13 cellular contexts compared by ENCODE assay signal in genomic region chr18:3058328-3059191, GRCh38. TPM values are rescaled to one million over a fixed set of nuclear protein-coding genes. Genes with fewer than 3 reads are reported as not detected.
A peak's percentile ranks its signal among the peaks of the same experiment; 100 is the strongest.
DNase-seq lines count a peak whose midpoint lies in the region; ATAC-seq and TF ChIP-seq lines count a peak whose summit lies in the region.
"Had no signal": no experiment of that assay in that cellular context is flagged by ENCODE, and none has a peak within 500 bp of the region (broad histone marks: within the 10 kb centered on the region; RNA-seq: fewer than 3 reads in every experiment).

No MANE protein-coding gene starts in this region.

- H3K9me2 ChIP-seq in hepatocyte (replicated peaks; ENCODE audit: insufficient read depth): no peaks in the 10 kb centered on the region

- no peaks in the 10 kb centered on the region for H3K9me3 ChIP-seq in hepatocyte (ENCODE audit: low read depth)
- H3K9me3 ChIP-seq in suprapubic skin: no peaks in the 10 kb centered on the region
- H3K9me3 ChIP-seq: heart right ventricle had no signal

- H3K4me3 ChIP-seq in hepatocyte (no peak overlapping the region), suprapubic skin (no peak overlapping the region)
- H3K4me3 ChIP-seq: heart right ventricle had no signal

- no peak for TF ChIP-seq EP300 in suprapubic skin (IDR thresholded peaks at IDR 0.05)

- H3K79me2 ChIP-seq in hepatocyte: no peaks in the 10 kb centered on the region

- 67% methylated on average over 6 of the region's 6 CpGs for WGBS in hepatocyte (ENCODE audit: low lambda C conversion rate, missing lambda C conversion rate)
- WGBS in suprapubic skin: 87% methylated on average over 6 of the region's 6 CpGs

- POLR2A ChIA-PET in activated CD8-positive, alpha-beta T cell treated with anti-CD3 and anti-CD28 coated beads for 36 hours (lab: Charles Lee): interaction anchor here (1.0 to 6.0 kb wide), 3 partner anchors 40 to 98 kb away, joined by 3 to 41 read pairs (median 5); no protein-coding TSS in a partner anchor

- peak overlapping the region; percentile 19 for H3K27ac ChIP-seq in hepatocyte
- H3K27ac ChIP-seq in suprapubic skin: peak overlapping the region; percentile 32

- ATAC-seq in activated T-cell treated with anti-CD3 and anti-CD28 coated beads, Interleukin-2, amount 50 U/mL, for 4 hours: no peak
- ATAC-seq in activated CD8-positive, alpha-beta T cell treated with anti-CD3 and anti-CD28 coated beads for 36 hours: no peak
- no peak for ATAC-seq in GM21737 (IDR thresholded peaks at IDR 0.05; ENCODE audit: unreplicated experiment)
- ATAC-seq: heart right ventricle had no signal

- H3K27me3 Mint-ChIP-seq in activated T-cell treated with anti-CD3 and anti-CD28 coated beads, Interleukin-2, amount 50 U/mL, for 24 hours: no peaks in the 10 kb centered on the region
- no peaks in the 10 kb centered on the region for H3K27me3 Mint-ChIP-seq in activated T-cell treated with anti-CD3 and anti-CD28 coated beads, Interleukin-2, amount 50 U/mL, for 4 hours (ENCODE audit: low read depth)
- no peaks in the 10 kb centered on the region for H3K27me3 Mint-ChIP-seq in activated CD8-positive, alpha-beta T cell treated with anti-CD3 and anti-CD28 coated beads for 36 hours
- H3K27me3 Mint-ChIP-seq: progenitor cell of endocrine pancreas had no signal

- no peak overlapping the region for H3K4me2 ChIP-seq in hepatocyte

- H3K4me1 Mint-ChIP-seq in activated T-cell treated with anti-CD3 and anti-CD28 coated beads, Interleukin-2, amount 50 U/mL, for 24 hours (ENCODE audit: low read depth): peaks cover 68% of the 10 kb centered on the region
- peaks cover 72% of the 10 kb centered on the region for H3K4me1 Mint-ChIP-seq in activated T-cell treated with anti-CD3 and anti-CD28 coated beads, Interleukin-2, amount 50 U/mL, for 4 hours (ENCODE audit: low read depth)
- peaks cover 64% of the 10 kb centered on the region for H3K4me1 Mint-ChIP-seq in activated CD8-positive, alpha-beta T cell treated with anti-CD3 and anti-CD28 coated beads for 36 hours (ENCODE audit: low read depth)

- intact Hi-C loops in activated CD8-positive, alpha-beta T cell treated with anti-CD3 and anti-CD28 coated beads for 36 hours (cut with micrococcal nuclease): no loop called here

- DNase-seq in activated T-cell treated with anti-CD3 and anti-CD28 coated beads, Interleukin-2, amount 50 U/mL, for 24 hours: no peak
- no peak for DNase-seq in activated T-cell treated with anti-CD3 and anti-CD28 coated beads, Interleukin-2, amount 50 U/mL, for 4 hours
- DNase-seq in activated CD8-positive, alpha-beta T cell treated with anti-CD3 and anti-CD28 coated beads for 36 hours: no peak
- no peak for DNase-seq in hepatocyte (ENCODE audit: low spot score)
- no peak for DNase-seq in suprapubic skin (ENCODE audit: low spot score in 2 of 2)
- no peak for DNase-seq in activated effector memory CD4-positive, alpha-beta T cell treated with anti-CD3 and anti-CD28 coated beads, Interleukin-2, amount 50 U/mL, for 16 hours
- no peak for DNase-seq in DMS153 (lab: John Stamatoyannopoulos, UW)
- DNase-seq: dorsolateral prefrontal cortex, heart right ventricle, MM.1S, substantia nigra had no signal

- H3K4me3 Mint-ChIP-seq in activated T-cell treated with anti-CD3 and anti-CD28 coated beads, Interleukin-2, amount 50 U/mL, for 24 hours: no peak overlapping the region
- H3K4me3 Mint-ChIP-seq in activated T-cell treated with anti-CD3 and anti-CD28 coated beads, Interleukin-2, amount 50 U/mL, for 4 hours: no peak overlapping the region
- no peak overlapping the region for H3K4me3 Mint-ChIP-seq in activated CD8-positive, alpha-beta T cell treated with anti-CD3 and anti-CD28 coated beads for 36 hours

- CTCF ChIA-PET in activated CD8-positive, alpha-beta T cell treated with anti-CD3 and anti-CD28 coated beads for 36 hours (lab: Charles Lee): interaction anchor here (7.9 kb wide), 1 partner anchor 63 kb away, joined by 133 read pairs; no protein-coding TSS in a partner anchor

- peak overlapping the region; percentile 75 for H3K27ac Mint-ChIP-seq in activated T-cell treated with anti-CD3 and anti-CD28 coated beads, Interleukin-2, amount 50 U/mL, for 24 hours
- H3K27ac Mint-ChIP-seq in activated CD8-positive, alpha-beta T cell treated with anti-CD3 and anti-CD28 coated beads for 36 hours: peak overlapping the region; percentile 91
- H3K27ac Mint-ChIP-seq: progenitor cell of endocrine pancreas had no signal

- H3K27me3 ChIP-seq in hepatocyte (no peaks in the 10 kb centered on the region), suprapubic skin (no peaks in the 10 kb centered on the region)
- H3K27me3 ChIP-seq: dorsolateral prefrontal cortex, heart right ventricle had no signal

- no peaks in the 10 kb centered on the region for H3K36me3 Mint-ChIP-seq in activated T-cell treated with anti-CD3 and anti-CD28 coated beads, Interleukin-2, amount 50 U/mL, for 24 hours (ENCODE audit: low read depth)
- H3K36me3 Mint-ChIP-seq in activated T-cell treated with anti-CD3 and anti-CD28 coated beads, Interleukin-2, amount 50 U/mL, for 4 hours (ENCODE audit: insufficient read depth): no peaks in the 10 kb centered on the region
- peaks cover 3% of the 10 kb centered on the region for H3K36me3 Mint-ChIP-seq in activated CD8-positive, alpha-beta T cell treated with anti-CD3 and anti-CD28 coated beads for 36 hours (ENCODE audit: low read depth)

- peaks cover 5% of the 10 kb centered on the region for H3K9me3 Mint-ChIP-seq in activated T-cell treated with anti-CD3 and anti-CD28 coated beads, Interleukin-2, amount 50 U/mL, for 24 hours
- no peaks in the 10 kb centered on the region for H3K9me3 Mint-ChIP-seq in activated T-cell treated with anti-CD3 and anti-CD28 coated beads, Interleukin-2, amount 50 U/mL, for 4 hours
- H3K9me3 Mint-ChIP-seq in activated CD8-positive, alpha-beta T cell treated with anti-CD3 and anti-CD28 coated beads for 36 hours: peaks cover 7% of the 10 kb centered on the region

- H2AFZ ChIP-seq in hepatocyte: no peak overlapping the region

- TF ChIP-seq CTCF in activated CD8-positive, alpha-beta T cell treated with anti-CD3 and anti-CD28 coated beads for 36 hours (IDR thresholded peaks at IDR 0.05): no peak
- TF ChIP-seq CTCF in hepatocyte (IDR thresholded peaks at IDR 0.05; ENCODE audit: poor library complexity) (no peak), suprapubic skin (IDR thresholded peaks at IDR 0.05) (no peak)

- no peaks in the 10 kb centered on the region for H3K36me3 ChIP-seq in hepatocyte (replicated peaks; ENCODE audit: insufficient read depth, low read depth)
- no peaks in the 10 kb centered on the region for H3K36me3 ChIP-seq in suprapubic skin
- H3K36me3 ChIP-seq: heart right ventricle had no signal

- no peak for TF ChIP-seq POLR2A in suprapubic skin (IDR thresholded peaks at IDR 0.05)

- H3K4me1 ChIP-seq in hepatocyte (ENCODE audit: insufficient read depth): peaks cover 11% of the 10 kb centered on the region
- H3K4me1 ChIP-seq in suprapubic skin: peaks cover 13% of the 10 kb centered on the region

- no peaks in the 10 kb centered on the region for H4K20me1 ChIP-seq in hepatocyte (ENCODE audit: insufficient read depth, poor library complexity, severe bottlenecking)

RNA-seq across cellular contexts. Expression of gene LPIN2, which starts 45.6 kb away (rescaled TPM):
- 10 to 100 TPM; 55.5 to 66.6 (median 60.6) TPM for total RNA-seq in activated T-cell treated with anti-CD3 and anti-CD28 coated beads, Interleukin-2, amount 50 U/mL, for 4 hours
- 10 to 100 TPM; 95.5 to 95.7 TPM for total RNA-seq in activated CD8-positive, alpha-beta T cell treated with anti-CD3 and anti-CD28 coated beads for 36 hours
- total RNA-seq in hepatocyte (62.1 and 71.2 TPM in 2 replicates), suprapubic skin (10 to 100 TPM in 1 of 4 donors, 1 to 10 TPM in 3; 7.2 to 11.2 (median 9.1) TPM)
- polyA plus RNA-seq in hepatocyte: 28.2 and 29.1 TPM in 2 replicates
